Comparison of ENCODE assay signal across 35 cellular contexts in the genomic region with DNA sequence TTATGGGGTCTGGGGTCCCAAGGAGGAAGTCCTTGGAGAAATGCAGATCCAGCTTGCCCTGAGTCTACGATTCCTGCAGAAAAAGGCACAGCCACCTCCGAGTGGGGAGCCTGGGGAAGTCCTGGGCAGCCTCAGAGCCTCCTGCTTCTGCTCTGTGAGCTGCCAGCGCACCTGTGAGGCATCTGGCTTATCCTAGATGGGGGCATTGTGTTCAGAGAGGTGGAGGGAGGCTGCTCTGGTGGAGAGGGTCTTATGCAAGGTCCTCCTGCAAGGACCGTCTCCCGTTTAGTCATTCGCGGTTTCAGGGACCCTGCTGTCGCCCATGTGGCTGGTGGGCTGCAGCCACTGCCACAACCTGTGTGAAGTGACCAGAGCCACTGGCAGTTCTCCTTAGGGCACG. TPM values are rescaled to one million over a fixed set of nuclear protein-coding genes. Genes with fewer than 3 reads are reported as not detected.
"Had no signal": no experiment of that assay in that cellular context is flagged by ENCODE, and none has a peak within 500 bp of the region (broad histone marks: within the 10 kb centered on the region; RNA-seq: fewer than 3 reads in every experiment).

No MANE protein-coding gene starts in this region.

- DNase-seq: activated CD4-positive, alpha-beta memory T cell treated with anti-CD3 and anti-CD28 coated beads, Interleukin-2, amount 10 ng/mL, durations not matched to agents 7 days and 5 days; activated CD4-positive, alpha-beta T cell treated with anti-CD3 and anti-CD28 coated beads for 36 hours; activated CD4-positive, alpha-beta T cell treated with anti-CD3 and anti-CD28 coated beads, Interleukin-2, amount 10 ng/mL, durations not matched to agents 24 days and 14 days; activated CD4-positive, alpha-beta T cell treated with anti-CD3 and anti-CD28 coated beads, Interleukin-2, amount 50 U/mL, for 4 hours; activated CD4-positive, CD25-positive, alpha-beta regulatory T cell; activated CD4-positive, CD25-positive, alpha-beta regulatory T cell treated with anti-CD3 and anti-CD28 coated beads, Interleukin-2, amount 50 U/mL, for 72 hours; activated CD8-positive, alpha-beta memory T cell treated with anti-CD3 and anti-CD28 coated beads, Interleukin-2, amount 50 U/mL, for 48 hours; activated effector memory CD4-positive, alpha-beta T cell treated with Interleukin-2 at 50 U/mL for 16 hours; activated gamma-delta T cell treated with Interleukin-2 at 50 U/mL for 16 hours; activated naive CD4-positive, alpha-beta T cell treated with anti-CD3 and anti-CD28 coated beads, Interleukin-2, amount 50 U/mL, for 16 hours; activated naive CD4-positive, alpha-beta T cell treated with Interleukin-2 at 50 U/mL for 16 hours; activated T-cell treated with anti-CD3 and anti-CD28 coated beads for 4 hours; activated T-cell treated with anti-CD3 and anti-CD28 coated beads, Interleukin-2, amount 50 U/mL, for 24 hours; amniotic stem cell; anterior cingulate cortex; brain microvascular endothelial cell; cortex of kidney; dermis blood vessel endothelial cell; effector CD4-positive, alpha-beta T cell; effector memory CD8-positive, alpha-beta T cell; esophagus squamous epithelium; foreskin melanocyte; heart right ventricle; T-helper 2 cell had no signal

- H3K9me3 Mint-ChIP-seq: activated CD4-positive, alpha-beta memory T cell treated with anti-CD3 and anti-CD28 coated beads, Interleukin-2, amount 10 ng/mL, durations not matched to agents 7 days and 5 days; activated T-cell treated with anti-CD3 and anti-CD28 coated beads, Interleukin-2, amount 50 U/mL, for 24 hours; activated T-helper 17 cell treated with anti-CD3 and anti-CD28 coated beads, Interleukin-2, amount 50 U/mL, for 72 hours; central memory CD8-positive, alpha-beta T cell; effector memory CD8-positive, alpha-beta T cell had no signal

- H3K9me3 ChIP-seq: esophagus squamous epithelium, gastroesophageal sphincter, heart right ventricle had no signal

- H3K4me3 Mint-ChIP-seq: activated CD4-positive, alpha-beta memory T cell treated with anti-CD3 and anti-CD28 coated beads, Interleukin-2, amount 10 ng/mL, durations not matched to agents 7 days and 5 days; activated CD4-positive, alpha-beta T cell treated with anti-CD3 and anti-CD28 coated beads for 36 hours; activated CD4-positive, alpha-beta T cell treated with anti-CD3 and anti-CD28 coated beads, Interleukin-2, amount 10 ng/mL, durations not matched to agents 24 days and 14 days; activated naive CD8-positive, alpha-beta T cell; activated T-cell treated with anti-CD3 and anti-CD28 coated beads, Interleukin-2, amount 50 U/mL, for 24 hours; activated T-helper 17 cell treated with anti-CD3 and anti-CD28 coated beads, Interleukin-2, amount 50 U/mL, for 72 hours; central memory CD8-positive, alpha-beta T cell; effector memory CD8-positive, alpha-beta T cell had no signal

- H3K27ac ChIP-seq: brain microvascular endothelial cell, epithelial cell of prostate, esophagus squamous epithelium, gastroesophageal sphincter, heart right ventricle had no signal

- H3K27ac Mint-ChIP-seq: activated CD4-positive, alpha-beta memory T cell treated with anti-CD3 and anti-CD28 coated beads, Interleukin-2, amount 10 ng/mL, durations not matched to agents 7 days and 5 days; activated CD4-positive, alpha-beta T cell treated with anti-CD3 and anti-CD28 coated beads for 36 hours; activated CD4-positive, alpha-beta T cell treated with anti-CD3 and anti-CD28 coated beads, Interleukin-2, amount 10 ng/mL, durations not matched to agents 24 days and 14 days; activated naive CD8-positive, alpha-beta T cell; activated T-cell treated with anti-CD3 and anti-CD28 coated beads, Interleukin-2, amount 50 U/mL, for 24 hours; activated T-helper 17 cell treated with anti-CD3 and anti-CD28 coated beads, Interleukin-2, amount 50 U/mL, for 72 hours; effector memory CD8-positive, alpha-beta T cell had no signal

- ATAC-seq: activated CD4-positive, alpha-beta T cell treated with anti-CD3 and anti-CD28 coated beads for 36 hours; activated T-helper 17 cell treated with anti-CD3 and anti-CD28 coated beads, Interleukin-2, amount 50 U/mL, for 72 hours; effector memory CD8-positive, alpha-beta T cell; gastroesophageal sphincter; heart right ventricle had no signal

- H3K4me1 Mint-ChIP-seq: activated CD4-positive, alpha-beta T cell treated with anti-CD3 and anti-CD28 coated beads for 36 hours; activated CD4-positive, alpha-beta T cell treated with anti-CD3 and anti-CD28 coated beads, Interleukin-2, amount 10 ng/mL, durations not matched to agents 24 days and 14 days; activated T-helper 17 cell treated with anti-CD3 and anti-CD28 coated beads, Interleukin-2, amount 50 U/mL, for 72 hours; central memory CD8-positive, alpha-beta T cell had no signal

- H3K27me3 Mint-ChIP-seq: activated CD4-positive, alpha-beta T cell treated with anti-CD3 and anti-CD28 coated beads for 36 hours; activated naive CD8-positive, alpha-beta T cell had no signal

- H3K4me1 ChIP-seq: esophagus squamous epithelium, gastroesophageal sphincter, heart right ventricle had no signal

- H3K27me3 ChIP-seq: brain microvascular endothelial cell, gastroesophageal sphincter, heart right ventricle had no signal

- H3K4me3 ChIP-seq: esophagus squamous epithelium, gastroesophageal sphincter, heart right ventricle had no signal

- H3K36me3 Mint-ChIP-seq: activated naive CD8-positive, alpha-beta T cell had no signal

RNA-seq across cellular contexts. Expression of a gene that starts 53.0 kb away (rescaled TPM):
- total RNA-seq: activated CD4-positive, alpha-beta memory T cell treated with anti-CD3 and anti-CD28 coated beads, Interleukin-2, amount 10 ng/mL, durations not matched to agents 7 days and 5 days; activated CD4-positive, alpha-beta T cell treated with anti-CD3 and anti-CD28 coated beads for 36 hours; activated CD4-positive, alpha-beta T cell treated with anti-CD3 and anti-CD28 coated beads, Interleukin-2, amount 10 ng/mL, durations not matched to agents 24 days and 14 days; activated T-helper 17 cell treated with anti-CD3 and anti-CD28 coated beads, Interleukin-2, amount 50 U/mL, for 72 hours; cardiac septum; dermis blood vessel endothelial cell; endothelial cell of umbilical vein; esophagus squamous epithelium; fibroblast of lung; fibroblast of villous mesenchyme; glomerular endothelial cell; T-helper 1 cell treated with Interleukin-12 subunit alpha and Interleukin-12 subunit beta and Interleukin-4 antibody, amounts not matched to agents 30 ng/mL and 1 ng/mL, for 36 hours had no signal
